Comparison of ENCODE assay signal across 1 cellular context in the genomic region with DNA sequence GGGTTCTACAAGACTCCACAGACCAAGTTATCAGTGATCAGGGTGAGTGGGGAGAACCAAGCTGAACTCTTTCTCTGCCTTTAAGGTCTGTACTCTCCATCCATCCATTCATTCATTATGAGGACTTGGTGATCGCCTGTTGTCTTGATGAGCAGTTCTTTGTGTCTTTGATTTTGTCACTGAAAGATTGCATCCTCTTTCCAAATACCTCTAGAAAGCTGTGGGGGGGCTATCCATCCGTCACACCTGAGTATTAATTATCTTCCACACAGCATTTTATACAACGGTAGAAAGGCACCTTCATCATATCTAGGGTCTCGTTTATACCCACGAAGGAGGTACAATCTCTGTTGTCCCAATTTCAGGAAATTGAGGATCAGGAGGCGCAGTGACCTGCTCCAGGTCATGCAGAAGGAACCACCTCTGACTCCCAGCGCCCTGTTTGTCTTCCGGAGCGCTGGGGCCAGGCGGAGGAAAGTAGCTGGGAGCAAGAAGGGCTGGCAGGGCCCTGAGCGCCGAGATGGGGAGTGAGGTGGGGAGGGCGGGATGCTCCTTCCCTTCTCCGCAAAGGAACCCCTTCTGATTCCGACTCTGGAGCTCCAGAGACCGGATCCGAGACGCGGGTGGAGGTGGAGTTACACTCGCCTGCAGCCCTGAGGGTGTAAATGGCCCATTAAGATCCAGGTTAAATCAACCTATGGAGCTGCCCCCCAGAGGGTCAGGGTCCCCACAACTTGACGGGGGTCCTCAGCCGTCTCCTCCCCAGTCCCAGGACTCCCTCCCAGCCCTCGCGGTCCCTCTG.
TF ChIP-seq lines count a peak whose summit lies in the region.

No MANE protein-coding gene starts in this region.

TF ChIP-seq in HepG2, 621 proteins besides CTCF, POLR2A, EP300 and RAD21 (continued from another document and continues in another):
- TF ChIP-seq, protein P1, sequence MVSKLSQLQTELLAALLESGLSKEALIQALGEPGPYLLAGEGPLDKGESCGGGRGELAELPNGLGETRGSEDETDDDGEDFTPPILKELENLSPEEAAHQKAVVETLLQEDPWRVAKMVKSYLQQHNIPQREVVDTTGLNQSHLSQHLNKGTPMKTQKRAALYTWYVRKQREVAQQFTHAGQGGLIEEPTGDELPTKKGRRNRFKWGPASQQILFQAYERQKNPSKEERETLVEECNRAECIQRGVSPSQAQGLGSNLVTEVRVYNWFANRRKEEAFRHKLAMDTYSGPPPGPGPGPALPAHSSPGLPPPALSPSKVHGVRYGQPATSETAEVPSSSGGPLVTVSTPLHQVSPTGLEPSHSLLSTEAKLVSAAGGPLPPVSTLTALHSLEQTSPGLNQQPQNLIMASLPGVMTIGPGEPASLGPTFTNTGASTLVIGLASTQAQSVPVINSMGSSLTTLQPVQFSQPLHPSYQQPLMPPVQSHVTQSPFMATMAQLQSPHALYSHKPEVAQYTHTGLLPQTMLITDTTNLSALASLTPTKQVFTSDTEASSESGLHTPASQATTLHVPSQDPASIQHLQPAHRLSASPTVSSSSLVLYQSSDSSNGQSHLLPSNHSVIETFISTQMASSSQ (IDR thresholded peaks at IDR 0.05; ENCODE audit: low read depth) = 0 out of 2 replicates have a peak, but pooled peaks have one; percentile 5
- TF ChIP-seq, protein P1 (CRISPR knock-in tag; IDR thresholded peaks at IDR 0.05; ENCODE audit: borderline replicate concordance) = peak; percentile 71; the same call in 1 of the 2 replicates
- TF ChIP-seq ZNF83 (CRISPR knock-in tag; IDR thresholded peaks at IDR 0.05; ENCODE audit: borderline replicate concordance) (peak; percentile 23; the same call in 1 of the 2 replicates), ZNF605 (CRISPR knock-in tag; IDR thresholded peaks at IDR 0.05) (0 out of 2 replicates have a peak, but pooled peaks have one; percentile 10), HNRNPL (IDR thresholded peaks at IDR 0.05; ENCODE audit: low read depth, low read length) (no peak), ZBTB40 (IDR thresholded peaks at IDR 0.05) (no peak), ZBTB40 (CRISPR knock-in tag; IDR thresholded peaks at IDR 0.05) (0 out of 2 replicates have a peak, but pooled peaks have one; percentile 54), GTF3A (CRISPR knock-in tag; conservative IDR thresholded peaks at IDR 0.05) (no peak), HES4 (CRISPR knock-in tag; IDR thresholded peaks at IDR 0.05; ENCODE audit: borderline replicate concordance) (no peak), DMAP1 (CRISPR knock-in tag; IDR thresholded peaks at IDR 0.05) (0 out of 2 replicates have a peak, but pooled peaks have one; percentile 3), ZEB1 (IDR thresholded peaks at IDR 0.05; ENCODE audit: insufficient replicate concordance, low read depth) (peak; percentile 42), HMGXB4 (CRISPR knock-in tag; IDR thresholded peaks at IDR 0.05; ENCODE audit: borderline replicate concordance in 1 of 2, low read depth in 1 of 2) (peak in 1 of 2 experiments; percentile 17; a peak in 1 of 4 replicates), ZFP37 (CRISPR knock-in tag; IDR thresholded peaks at IDR 0.05; ENCODE audit: borderline replicate concordance) (no peak), NR2C2 (CRISPR knock-in tag; IDR thresholded peaks at IDR 0.05; ENCODE audit: borderline replicate concordance) (peak; percentile 64), ZNF740 (CRISPR knock-in tag; IDR thresholded peaks at IDR 0.05) (0 out of 2 replicates have a peak, but pooled peaks have one; percentile 62), ZBTB7A (CRISPR knock-in tag; IDR thresholded peaks at IDR 0.05) (peak; percentile 70; the same call in 1 of the 2 replicates), ZNF607 (CRISPR knock-in tag; IDR thresholded peaks at IDR 0.05; ENCODE audit: borderline replicate concordance) (no peak), E2F2 (CRISPR knock-in tag; IDR thresholded peaks at IDR 0.05; ENCODE audit: borderline replicate concordance) (no peak), ZSCAN31 (CRISPR knock-in tag; IDR thresholded peaks at IDR 0.05; ENCODE audit: low read depth) (peak; percentile 80; the same call in 1 of the 2 replicates), GABPA (IDR thresholded peaks at IDR 0.05; ENCODE audit: low read depth, low read length) (0 out of 2 replicates have a peak, but pooled peaks have one; percentile 1), GABPA (CRISPR knock-in tag; IDR thresholded peaks at IDR 0.05; ENCODE audit: low read depth) (no peak; the same call in 1 of the 2 replicates), RXRA (CRISPR knock-in tag; IDR thresholded peaks at IDR 0.05) (0 out of 2 replicates have a peak, but pooled peaks have one; percentile 3)
- TF ChIP-seq, protein P2, sequence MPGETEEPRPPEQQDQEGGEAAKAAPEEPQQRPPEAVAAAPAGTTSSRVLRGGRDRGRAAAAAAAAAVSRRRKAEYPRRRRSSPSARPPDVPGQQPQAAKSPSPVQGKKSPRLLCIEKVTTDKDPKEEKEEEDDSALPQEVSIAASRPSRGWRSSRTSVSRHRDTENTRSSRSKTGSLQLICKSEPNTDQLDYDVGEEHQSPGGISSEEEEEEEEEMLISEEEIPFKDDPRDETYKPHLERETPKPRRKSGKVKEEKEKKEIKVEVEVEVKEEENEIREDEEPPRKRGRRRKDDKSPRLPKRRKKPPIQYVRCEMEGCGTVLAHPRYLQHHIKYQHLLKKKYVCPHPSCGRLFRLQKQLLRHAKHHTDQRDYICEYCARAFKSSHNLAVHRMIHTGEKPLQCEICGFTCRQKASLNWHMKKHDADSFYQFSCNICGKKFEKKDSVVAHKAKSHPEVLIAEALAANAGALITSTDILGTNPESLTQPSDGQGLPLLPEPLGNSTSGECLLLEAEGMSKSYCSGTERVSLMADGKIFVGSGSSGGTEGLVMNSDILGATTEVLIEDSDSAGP (CRISPR knock-in tag; IDR thresholded peaks at IDR 0.05; ENCODE audit: borderline replicate concordance) = peak; percentile 61; the same call in 1 of the 2 replicates
- TF ChIP-seq, protein P3, sequence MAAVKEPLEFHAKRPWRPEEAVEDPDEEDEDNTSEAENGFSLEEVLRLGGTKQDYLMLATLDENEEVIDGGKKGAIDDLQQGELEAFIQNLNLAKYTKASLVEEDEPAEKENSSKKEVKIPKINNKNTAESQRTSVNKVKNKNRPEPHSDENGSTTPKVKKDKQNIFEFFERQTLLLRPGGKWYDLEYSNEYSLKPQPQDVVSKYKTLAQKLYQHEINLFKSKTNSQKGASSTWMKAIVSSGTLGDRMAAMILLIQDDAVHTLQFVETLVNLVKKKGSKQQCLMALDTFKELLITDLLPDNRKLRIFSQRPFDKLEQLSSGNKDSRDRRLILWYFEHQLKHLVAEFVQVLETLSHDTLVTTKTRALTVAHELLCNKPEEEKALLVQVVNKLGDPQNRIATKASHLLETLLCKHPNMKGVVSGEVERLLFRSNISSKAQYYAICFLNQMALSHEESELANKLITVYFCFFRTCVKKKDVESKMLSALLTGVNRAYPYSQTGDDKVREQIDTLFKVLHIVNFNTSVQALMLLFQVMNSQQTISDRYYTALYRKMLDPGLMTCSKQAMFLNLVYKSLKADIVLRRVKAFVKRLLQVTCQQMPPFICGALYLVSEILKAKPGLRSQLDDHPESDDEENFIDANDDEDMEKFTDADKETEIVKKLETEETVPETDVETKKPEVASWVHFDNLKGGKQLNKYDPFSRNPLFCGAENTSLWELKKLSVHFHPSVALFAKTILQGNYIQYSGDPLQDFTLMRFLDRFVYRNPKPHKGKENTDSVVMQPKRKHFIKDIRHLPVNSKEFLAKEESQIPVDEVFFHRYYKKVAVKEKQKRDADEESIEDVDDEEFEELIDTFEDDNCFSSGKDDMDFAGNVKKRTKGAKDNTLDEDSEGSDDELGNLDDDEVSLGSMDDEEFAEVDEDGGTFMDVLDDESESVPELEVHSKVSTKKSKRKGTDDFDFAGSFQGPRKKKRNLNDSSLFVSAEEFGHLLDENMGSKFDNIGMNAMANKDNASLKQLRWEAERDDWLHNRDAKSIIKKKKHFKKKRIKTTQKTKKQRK (IDR thresholded peaks at IDR 0.05; ENCODE audit: low read length) = no peak
